13 cellular contexts compared by ENCODE assay signal in genomic region chr9:115691097-115691496, GRCh38.
DNase-seq lines count a peak whose midpoint lies in the region; FAIRE-seq and TF ChIP-seq lines count a peak whose summit lies in the region.
"Had no signal": no experiment of that assay in that cellular context is flagged by ENCODE, and none has a peak within 500 bp of the region (broad histone marks: within the 10 kb centered on the region; RNA-seq: fewer than 3 reads in every experiment).

No MANE protein-coding gene starts in this region.

- H3K36me3 Mint-ChIP-seq in CD14-positive monocyte = no peaks in the 10 kb centered on the region

- 24% methylated on average over 5 of the region's 5 CpGs for whole genome bisulfite sequencing in mesenchymal stem cell

- H3K4ac ChIP-seq in mesenchymal stem cell (ENCODE audit: low read depth in 1 of 2, low read length in 2 of 2) = peak overlapping the region in 1 of 2 experiments; percentile 34

- peak overlapping the region; percentile 49 to 94 for H2BK12ac ChIP-seq in mesenchymal stem cell (ENCODE audit: low read length in 2 of 2)

- no peak overlapping the region for H3K23ac ChIP-seq in mesenchymal stem cell (ENCODE audit: low read length in 2 of 2)

- H2AK5ac ChIP-seq in mesenchymal stem cell (ENCODE audit: low read length, severe bottlenecking) = no peak overlapping the region

- peak overlapping the region; percentile 74 for H3K27ac ChIP-seq in mesenchymal stem cell (ENCODE audit: low read length, poor library complexity, severe bottlenecking)

- no peak overlapping the region for H3K14ac ChIP-seq in mesenchymal stem cell (ENCODE audit: low read length in 2 of 2)

- no peaks in the 10 kb centered on the region for H3K9me3 ChIP-seq in mesenchymal stem cell (ENCODE audit: control insufficient read depth, low read length)

- H3K27me3 ChIP-seq in bronchial epithelial cell (ENCODE audit: control insufficient read depth, insufficient read depth, low read length) (no peaks in the 10 kb centered on the region), mesenchymal stem cell (ENCODE audit: control insufficient read depth in 1 of 2, insufficient read depth in 1 of 2, low read length in 2 of 2) (no peaks in the 10 kb centered on the region)

- FAIRE-seq in bronchial epithelial cell (lab: Jason Lieb, UNC) = peak; percentile 87

- no peaks in the 10 kb centered on the region for H3K79me1 ChIP-seq in mesenchymal stem cell (replicated peaks; ENCODE audit: low read length, poor library complexity, severe bottlenecking)

- H3K9me3 Mint-ChIP-seq in CD14-positive monocyte = peaks cover 0 to 2% (median 0%) of the 10 kb centered on the region in 7 donors

- H2BK5ac ChIP-seq in mesenchymal stem cell (ENCODE audit: low read depth, low read length, poor library complexity, severe bottlenecking) = peak overlapping the region; percentile 77

- H4K91ac ChIP-seq in mesenchymal stem cell (ENCODE audit: low read length) = no peak overlapping the region

- H4K8ac ChIP-seq in mesenchymal stem cell (ENCODE audit: low read length) = no peak overlapping the region

- no peaks in the 10 kb centered on the region for H3K4me1 Mint-ChIP-seq in CD14-positive monocyte

- H3K4me3 ChIP-seq in bronchial epithelial cell (ENCODE audit: low read depth, low read length) = no peak overlapping the region
- H3K4me3 ChIP-seq in mesenchymal stem cell (ENCODE audit: insufficient read depth in 1 of 2, low read depth in 1 of 2, low read length in 2 of 2) = peak overlapping the region in 1 of 2 experiments; percentile 34

- H3K27ac Mint-ChIP-seq in CD14-positive monocyte = no peak overlapping the region

- H3K36me3 ChIP-seq in bronchial epithelial cell (ENCODE audit: control insufficient read depth, insufficient read depth, low read length) = no peaks in the 10 kb centered on the region
- no peaks in the 10 kb centered on the region for H3K36me3 ChIP-seq in mesenchymal stem cell (ENCODE audit: control insufficient read depth in 1 of 2, insufficient read depth in 2 of 2, low read depth in 1 of 2, low read length in 2 of 2)

- TF ChIP-seq CTCF in bronchial epithelial cell (IDR thresholded peaks at IDR 0.05; ENCODE audit: insufficient read depth, low read length, severe bottlenecking) (no peak), CD14-positive monocyte (IDR thresholded peaks at IDR 0.05) (no peak)

- H2AFZ ChIP-seq in mesenchymal stem cell (ENCODE audit: low read depth, low read length) = no peak overlapping the region

- intact Hi-C loops in CD14-positive monocyte (cut with micrococcal nuclease) = no loop called here

- no peak overlapping the region for H2BK120ac ChIP-seq in mesenchymal stem cell (ENCODE audit: low read depth, low read length)

- no peak overlapping the region for H3K18ac ChIP-seq in mesenchymal stem cell (ENCODE audit: low read depth in 1 of 2, low read length in 2 of 2)

- peaks cover 3% of the 10 kb centered on the region for H3K4me1 ChIP-seq in mesenchymal stem cell (ENCODE audit: control insufficient read depth, insufficient read depth, low read depth, low read length)

- H3K27me3 Mint-ChIP-seq in CD14-positive monocyte (ENCODE audit: low read depth in 3 of 3) = peaks cover 0 to 1% (median 0%) of the 10 kb centered on the region in 3 donors

- H3K4me2 ChIP-seq in mesenchymal stem cell (ENCODE audit: low read length, poor library complexity, severe bottlenecking) = no peak overlapping the region

- no peak overlapping the region for H2BK15ac ChIP-seq in mesenchymal stem cell (ENCODE audit: low read depth, poor library complexity, severe bottlenecking)

- H3K4me3 Mint-ChIP-seq in CD14-positive monocyte = no peak overlapping the region

- peak overlapping the region; percentile 90 for H3K9ac ChIP-seq in mesenchymal stem cell (ENCODE audit: low read length)

- DNase-seq in AG08396 (ENCODE audit: low spot score) = peak; percentile 25
- DNase-seq in LoVo (ENCODE audit: low spot score) = peak; percentile 11
- peak; percentile 100 for DNase-seq in bronchial epithelial cell (ENCODE audit: low read depth)
- peak; percentile 99 for DNase-seq in mesenchymal stem cell
- no peak for DNase-seq in CD14-positive monocyte (ENCODE audit: low spot score)
- DNase-seq in NCI-H187 (lab: John Stamatoyannopoulos, UW) = no peak
- DNase-seq in stimulated activated CD4-positive, alpha-beta T cell treated with anti-CD3 and anti-CD28 coated beads, Interleukin-12 subunit alpha, Interleukin-12 subunit beta, amount 100 ng/mL, for 4 hours = no peak
- DNase-seq in epidermal melanocyte (ENCODE audit: insufficient read length, low spot score) = no peak
- DNase-seq: activated T-cell treated with anti-CD3 and anti-CD28 coated beads, Interleukin-2, amount 50 U/mL, for 48 hours; COR-L47; effector CD8-positive, alpha-beta T cell; NCI-H510A treated with DMSO at 0.1 percent for 48 hours; T-helper 2 cell had no signal

Comparison
In these comparisons a context has a peak if more than half of its experiments do, and no peak if none do; other contexts are left out.
1. DNase-seq: peak in AG08396 (single experiment), LoVo (single experiment), bronchial epithelial cell (single experiment) and mesenchymal stem cell (single experiment); none in CD14-positive monocyte (single experiment), NCI-H187 (0 of 2), stimulated activated CD4-positive, alpha-beta T cell treated with anti-CD3 and anti-CD28 coated beads, Interleukin-12 subunit alpha, Interleukin-12 subunit beta, amount 100 ng/mL, for 4 hours (single experiment) and epidermal melanocyte (single experiment).